8 cellular contexts compared by ENCODE assay signal in the genomic region with DNA sequence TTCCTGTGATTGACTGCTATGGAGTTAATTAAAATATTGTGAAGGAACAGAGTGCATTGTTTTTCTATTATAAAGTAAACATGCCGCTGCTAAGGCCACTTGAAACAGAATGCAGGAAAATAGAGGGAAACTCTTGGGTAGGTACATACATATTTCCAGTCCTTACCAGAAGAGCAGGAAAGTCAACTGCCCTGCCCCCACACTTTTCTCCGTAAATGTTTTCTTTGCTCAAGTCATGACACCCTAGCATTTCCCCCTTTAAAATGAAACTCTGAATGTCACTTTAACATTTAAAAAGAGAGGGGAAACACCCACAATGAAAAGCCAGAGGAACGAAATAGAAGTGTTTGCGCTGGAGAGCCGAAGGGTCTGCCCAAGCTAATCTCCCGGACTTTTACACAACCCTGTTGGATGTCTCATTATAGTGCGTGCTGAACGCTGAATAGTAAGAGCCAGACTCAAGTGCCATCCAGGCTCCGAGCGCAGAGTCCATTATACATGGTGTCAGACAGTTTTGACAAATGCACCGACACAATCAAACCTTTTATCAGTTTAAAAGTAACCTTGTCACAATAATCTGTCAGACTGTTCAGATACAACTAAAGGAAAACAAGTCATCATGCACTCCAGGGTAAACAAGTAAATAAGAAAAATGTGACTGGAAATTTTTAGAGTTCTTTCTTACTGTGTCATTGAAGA.
DNase-seq lines count a peak whose midpoint lies in the region; ATAC-seq and TF ChIP-seq lines count a peak whose summit lies in the region.

No MANE protein-coding gene starts in this region.

- no peak for TF ChIP-seq POLR2A in prostate gland (IDR thresholded peaks at IDR 0.05)

- peak in 6 of 8 donors; percentile 55 to 89 (median 72) for ATAC-seq in heart right ventricle

- H3K4me3 ChIP-seq in GM08714 (ENCODE audit: low read length) (peak overlapping the region; percentile 50), heart right ventricle (peak overlapping the region in 7 of 10 donors; percentile 12 to 48 (median 37)), prostate gland (peak overlapping the region; percentile 8 to 26)

- intact Hi-C loops in heart right ventricle (cut with DNase I) (no loop called here), prostate gland (cut with DNase I) (no loop called here)

- H3K36me3 ChIP-seq in heart right ventricle (peaks cover 0 to 32% (median 0%) of the 10 kb centered on the region in 9 donors), prostate gland (no peaks in the 10 kb centered on the region)

- H3K27me3 ChIP-seq in heart right ventricle (no peaks in the 10 kb centered on the region), prostate gland (replicated peaks; ENCODE audit: insufficient read depth) (no peaks in the 10 kb centered on the region)

- TF ChIP-seq CTCF in heart right ventricle (IDR thresholded peaks at IDR 0.05) (no peak), prostate gland (IDR thresholded peaks at IDR 0.05) (no peak)

- DNase-seq in NCI-H69 (lab: John Stamatoyannopoulos, UW) (peak; percentile 72), heart right ventricle (no peak), prostate gland (ENCODE audit: low spot score) (peak; percentile 39), DMS 273 treated with DMSO at 0.1 percent for 48 hours (lab: John Stamatoyannopoulos, UW) (no peak), midbrain (lab: John Stamatoyannopoulos, UW) (no peak), epidermal melanocyte (ENCODE audit: insufficient read length, low spot score) (no peak), RKO (ENCODE audit: low spot score) (no peak)

- peaks cover 0 to 11% (median 3%) of the 10 kb centered on the region in 11 donors for H3K9me3 ChIP-seq in heart right ventricle
- no peaks in the 10 kb centered on the region for H3K9me3 ChIP-seq in prostate gland

- WGBS in heart right ventricle, 2 donors = 36 to 40% methylated on average over 11 of the region's 11 CpGs
- 16% methylated on average over 11 of the region's 11 CpGs for WGBS in prostate gland

- peak overlapping the region in 3 of 10 donors; percentile 23 to 52 (median 41) for H3K27ac ChIP-seq in heart right ventricle
- peak overlapping the region; percentile 13 to 23 for H3K27ac ChIP-seq in prostate gland

- H3K4me1 ChIP-seq in heart right ventricle (peaks cover 0 to 37% (median 7%) of the 10 kb centered on the region in 9 donors), prostate gland (replicated peaks) (no peaks in the 10 kb centered on the region)

Comparison
In these comparisons a context has a peak if more than half of its experiments do, and no peak if none do; other contexts are left out.
1. DNase-seq: peak in NCI-H69 (single experiment) and prostate gland (single experiment); none in heart right ventricle (0 of 2), DMS 273 treated with DMSO at 0.1 percent for 48 hours (single experiment), midbrain (single experiment), epidermal melanocyte (single experiment) and RKO (single experiment).
2. Peak in every context shown above with its lines, with median percentiles within 50 percentile points of each other: H3K4me3 ChIP-seq.